8 cellular contexts compared by ENCODE assay signal in genomic region chr20:54103067-54103761, GRCh38. TPM values are rescaled to one million over a fixed set of nuclear protein-coding genes. Genes with fewer than 3 reads are reported as not detected.
DNase-seq lines count a peak whose midpoint lies in the region; ATAC-seq, FAIRE-seq and TF ChIP-seq lines count a peak whose summit lies in the region.

No MANE protein-coding gene starts in this region.

- no peaks in the 10 kb centered on the region for H3K36me3 Mint-ChIP-seq in activated naive CD8-positive, alpha-beta T cell treated with anti-CD3 and anti-CD28 coated beads, Interleukin-2, amount 10 ng/mL, durations not matched to agents 7 days and 5 days

- DNase-seq in HS-27A (ENCODE audit: low read depth) (peak; percentile 47), SK-N-SH (peak; percentile 56), right atrium auricular region (ENCODE audit: low spot score) (peak; percentile 68), small intestine (peak; percentile 79)
- peak; percentile 81 for DNase-seq in activated naive CD8-positive, alpha-beta T cell treated with anti-CD3 and anti-CD28 coated beads, Interleukin-2, amount 10 ng/mL, durations not matched to agents 7 days and 5 days

- H4K20me1 ChIP-seq in DOHH2 (ENCODE audit: control insufficient read depth, insufficient read depth, low read depth, low read length) = no peaks in the 10 kb centered on the region
- no peaks in the 10 kb centered on the region for H4K20me1 ChIP-seq in SK-N-SH (ENCODE audit: insufficient read depth)

- H3K4me3 Mint-ChIP-seq in activated naive CD8-positive, alpha-beta T cell treated with anti-CD3 and anti-CD28 coated beads, Interleukin-2, amount 10 ng/mL, durations not matched to agents 7 days and 5 days = no peak overlapping the region

- no peak overlapping the region for H3K9ac ChIP-seq in SK-N-SH

- H3K27me3 ChIP-seq in DOHH2 (ENCODE audit: control insufficient read depth, low read length) (peaks cover 17% of the 10 kb centered on the region), SK-N-SH (ENCODE audit: insufficient read depth) (no peaks in the 10 kb centered on the region), right atrium auricular region (no peaks in the 10 kb centered on the region), small intestine (ENCODE audit: control insufficient read depth in 2 of 2, insufficient read depth in 2 of 2, low read length in 2 of 2) (no peaks in the 10 kb centered on the region)

- H3K9me3 ChIP-seq in DOHH2 (ENCODE audit: control insufficient read depth, insufficient read depth, low read length) = no peaks in the 10 kb centered on the region
- no peaks in the 10 kb centered on the region for H3K9me3 ChIP-seq in SK-N-SH
- no peaks in the 10 kb centered on the region for H3K9me3 ChIP-seq in right atrium auricular region
- no peaks in the 10 kb centered on the region for H3K9me3 ChIP-seq in small intestine (ENCODE audit: control insufficient read depth, low read depth)

- H3K4me1 ChIP-seq in DOHH2 (ENCODE audit: control insufficient read depth, low read length) (no peaks in the 10 kb centered on the region), SK-N-SH (ENCODE audit: control insufficient read depth in 1 of 2, insufficient read depth in 2 of 2, low read depth in 1 of 2, low read length in 1 of 2) (no peaks in the 10 kb centered on the region), right atrium auricular region (no peaks in the 10 kb centered on the region), small intestine (ENCODE audit: control insufficient read depth in 2 of 2, insufficient read depth in 1 of 2, low read depth in 1 of 2, low read length in 1 of 2) (peaks cover 0 to 3% of the 10 kb centered on the region in 2 donors)

- H3K36me3 ChIP-seq in DOHH2 (ENCODE audit: control insufficient read depth, low read length) = no peaks in the 10 kb centered on the region
- H3K36me3 ChIP-seq in SK-N-SH (replicated peaks in 1 of 2; ENCODE audit: control insufficient read depth in 1 of 2, insufficient read depth in 2 of 2, low read length in 1 of 2) = no peaks in the 10 kb centered on the region
- H3K36me3 ChIP-seq in right atrium auricular region = no peaks in the 10 kb centered on the region
- H3K36me3 ChIP-seq in small intestine (ENCODE audit: control insufficient read depth in 2 of 2, insufficient read depth in 2 of 2, low read length in 2 of 2) = no peaks in the 10 kb centered on the region

- FAIRE-seq in small intestine (lab: Jason Lieb, UNC) = no peak

- no peak for TF ChIP-seq EP300 in SK-N-SH (IDR thresholded peaks at IDR 0.05; ENCODE audit: borderline replicate concordance in 1 of 2, low read depth in 1 of 2, low read length in 1 of 2)

- WGBS in SK-N-SH (ENCODE audit: low lambda C conversion rate) = 45% methylated on average over 11 of the region's 11 CpGs
- WGBS in small intestine, 3 donors = 27 to 34% (median 29%) methylated on average over 11 of the region's 11 CpGs

- H3K27me3 Mint-ChIP-seq in activated naive CD8-positive, alpha-beta T cell treated with anti-CD3 and anti-CD28 coated beads, Interleukin-2, amount 10 ng/mL, durations not matched to agents 7 days and 5 days = no peaks in the 10 kb centered on the region

- H3K9me2 ChIP-seq in DOHH2 (replicated peaks; ENCODE audit: control insufficient read depth, low read length) (no peaks in the 10 kb centered on the region), SK-N-SH (no peaks in the 10 kb centered on the region)

- H3K27ac Mint-ChIP-seq in activated naive CD8-positive, alpha-beta T cell treated with anti-CD3 and anti-CD28 coated beads, Interleukin-2, amount 10 ng/mL, durations not matched to agents 7 days and 5 days = no peak overlapping the region

- H3K4me1 Mint-ChIP-seq in activated naive CD8-positive, alpha-beta T cell treated with anti-CD3 and anti-CD28 coated beads, Interleukin-2, amount 10 ng/mL, durations not matched to agents 7 days and 5 days = peaks cover 1% of the 10 kb centered on the region

- peak; percentile 63 for TF ChIP-seq RAD21 in SK-N-SH (IDR thresholded peaks at IDR 0.05; ENCODE audit: low read length)

- CTCF ChIA-PET in SK-N-SH (lab: Yijun Ruan, JAX) = interaction anchor here (0.6 to 23.8 kb wide), 30 partner anchors 10 to 1100 kb away, joined by 3 to 499 read pairs (median 4); partner anchors contain the start of gene PFDN4

- TF ChIP-seq CTCF in DOHH2 (IDR thresholded peaks at IDR 0.05; ENCODE audit: low read depth, low read length, poor library complexity, severe bottlenecking) (peak; percentile 73), SK-N-SH (IDR thresholded peaks at IDR 0.05) (peak; percentile 79), right atrium auricular region (IDR thresholded peaks at IDR 0.05) (peak; percentile 61 to 78)

- ATAC-seq in GM19468 (IDR thresholded peaks at IDR 0.05; ENCODE audit: extremely low read depth, unreplicated experiment) (peak; percentile 72), HG02840 (IDR thresholded peaks at IDR 0.05; ENCODE audit: low FRiP score, unreplicated experiment) (no peak)
- ATAC-seq in activated naive CD8-positive, alpha-beta T cell treated with anti-CD3 and anti-CD28 coated beads, Interleukin-2, amount 10 ng/mL, durations not matched to agents 7 days and 5 days (ENCODE audit: low read depth) = peak; percentile 80

- H3K4me3 ChIP-seq in DOHH2 (ENCODE audit: low read length) (no peak overlapping the region), SK-N-SH (ENCODE audit: low read depth in 2 of 2, low read length in 1 of 2) (no peak overlapping the region), right atrium auricular region (no peak overlapping the region), small intestine (ENCODE audit: low read depth in 1 of 2, low read length in 2 of 2) (no peak overlapping the region)

- H3K79me2 ChIP-seq in DOHH2 (ENCODE audit: control insufficient read depth, low read length) = no peaks in the 10 kb centered on the region
- no peaks in the 10 kb centered on the region for H3K79me2 ChIP-seq in SK-N-SH (ENCODE audit: insufficient read depth)

- POLR2A ChIA-PET in SK-N-SH (lab: Yijun Ruan, JAX) = interaction anchor here (0.8 kb wide), 1 partner anchor 104 kb away, joined by 3 read pairs; the partner anchor contains the start of gene PFDN4
- POLR2A ChIA-PET in activated naive CD8-positive, alpha-beta T cell treated with anti-CD3 and anti-CD28 coated beads, Interleukin-2, amount 10 ng/mL, durations not matched to agents 7 days and 5 days (lab: Charles Lee) = no interaction called here

- H3K9me3 Mint-ChIP-seq in activated naive CD8-positive, alpha-beta T cell treated with anti-CD3 and anti-CD28 coated beads, Interleukin-2, amount 10 ng/mL, durations not matched to agents 7 days and 5 days = no peaks in the 10 kb centered on the region

- no peaks in the 10 kb centered on the region for H3F3A ChIP-seq in DOHH2 (ENCODE audit: control insufficient read depth, insufficient read depth)
- H3F3A ChIP-seq in SK-N-SH (replicated peaks; ENCODE audit: insufficient read depth) = no peaks in the 10 kb centered on the region

- no peak overlapping the region for H3K4me2 ChIP-seq in DOHH2 (ENCODE audit: low read length)
- H3K4me2 ChIP-seq in SK-N-SH = no peak overlapping the region

- no peak overlapping the region for H3K27ac ChIP-seq in DOHH2 (ENCODE audit: low read depth, low read length)
- no peak overlapping the region for H3K27ac ChIP-seq in SK-N-SH (ENCODE audit: low read depth in 2 of 2, low read length in 1 of 2)
- no peak overlapping the region for H3K27ac ChIP-seq in right atrium auricular region
- no peak overlapping the region for H3K27ac ChIP-seq in small intestine (ENCODE audit: low read depth in 1 of 2, low read length in 1 of 2)

- peak overlapping the region; percentile 43; the same call in 1 of the 2 replicates for H2AFZ ChIP-seq in SK-N-SH (ENCODE audit: low read depth)

TF ChIP-seq in SK-N-SH, 30 proteins besides CTCF, POLR2A, EP300 and RAD21 (continues in another document):
- no peak for TF ChIP-seq SIN3A (IDR thresholded peaks at IDR 0.05; ENCODE audit: borderline replicate concordance, low read depth, low read length)
- TF ChIP-seq GABPA (IDR thresholded peaks at IDR 0.05; ENCODE audit: low read depth) = no peak
- no peak for TF ChIP-seq RFX5 (IDR thresholded peaks at IDR 0.05; ENCODE audit: low read length)
- TF ChIP-seq IRF3 (IDR thresholded peaks at IDR 0.05; ENCODE audit: low read depth, low read length) = no peak
- TF ChIP-seq FOXJ3 (CRISPR knock-in tag; IDR thresholded peaks at IDR 0.05) = no peak
- peak; percentile 54; the same call in 1 of the 2 replicates for TF ChIP-seq MAX (IDR thresholded peaks at IDR 0.05; ENCODE audit: low read depth)
- peak; percentile 65 for TF ChIP-seq SMC3 (IDR thresholded peaks at IDR 0.05; ENCODE audit: low read depth, low read length)
- TF ChIP-seq JUND (IDR thresholded peaks at IDR 0.05) = no peak
- TF ChIP-seq RXRA (IDR thresholded peaks at IDR 0.05; ENCODE audit: borderline replicate concordance, low read depth) = no peak
- no peak for TF ChIP-seq USF1 (IDR thresholded peaks at IDR 0.05; ENCODE audit: borderline replicate concordance, low read depth)
- no peak for TF ChIP-seq TCF12 (IDR thresholded peaks at IDR 0.05)
- no peak for TF ChIP-seq FOXM1 (IDR thresholded peaks at IDR 0.05; ENCODE audit: low read depth)
- no peak for TF ChIP-seq ELF1 (IDR thresholded peaks at IDR 0.05)

RNA-seq across cellular contexts. Expression of gene BCAS1, which starts 32.8 kb away (rescaled TPM):
- not detected in 2 replicates for polyA plus RNA-seq in SK-N-SH (2012; rRNA removed)
- not detected in 2 replicates for polyA plus RNA-seq in SK-N-SH (2012; cell fraction: cytosol; rRNA removed)
- not detected in 2 replicates for polyA plus RNA-seq in SK-N-SH (2012; cell fraction: nucleus; rRNA removed)
- total RNA-seq in activated naive CD8-positive, alpha-beta T cell treated with anti-CD3 and anti-CD28 coated beads, Interleukin-2, amount 10 ng/mL, durations not matched to agents 7 days and 5 days = under 1 TPM in 1 of 2 experiments, not detected in 1; 0.09 TPM
- total RNA-seq in right atrium auricular region = not detected
- polyA plus RNA-seq in small intestine = 10 to 100 TPM in 2 of 3 donors, 1 to 10 TPM in 1; 5.3 to 43.2 (median 18.4) TPM
